In genomic region chr6:37275350-37275749, GRCh38 we compare ENCODE assay signal across 18 cellular contexts. TPM values are rescaled to one million over a fixed set of nuclear protein-coding genes. Genes with fewer than 3 reads are reported as not detected.
A peak's percentile ranks its signal among the peaks of the same experiment; 100 is the strongest.
DNase-seq lines count a peak whose midpoint lies in the region; ATAC-seq and TF ChIP-seq lines count a peak whose summit lies in the region.
"Had no signal": no experiment of that assay in that cellular context is flagged by ENCODE, and none has a peak within 500 bp of the region (broad histone marks: within the 10 kb centered on the region; RNA-seq: fewer than 3 reads in every experiment).

No MANE protein-coding gene starts in this region.

- TF ChIP-seq CTCF in natural killer cell (IDR thresholded peaks at IDR 0.05) (no peak), WTC11 (IDR thresholded peaks at IDR 0.05) (no peak)

- H3K27me3 Mint-ChIP-seq in natural killer cell treated with Interleukin-12 subunit alpha and Interleukin-12 subunit beta and Interleukin-15 and Interleukin-18, amount 100 ng/mL, for 72 hours: no peaks in the 10 kb centered on the region
- H3K27me3 Mint-ChIP-seq in natural killer cell (ENCODE audit: low read depth in 2 of 2) (no peaks in the 10 kb centered on the region), WTC11 (ENCODE audit: low read depth) (no peaks in the 10 kb centered on the region)
- no peaks in the 10 kb centered on the region for H3K27me3 Mint-ChIP-seq in naive thymus-derived CD8-positive, alpha-beta T cell

- ATAC-seq in natural killer cell treated with Interleukin-12 subunit alpha and Interleukin-12 subunit beta and Interleukin-15 and Interleukin-18, amount 100 ng/mL, for 72 hours: no peak
- no peak for ATAC-seq in natural killer cell
- ATAC-seq in WTC11: no peak
- ATAC-seq in naive thymus-derived CD8-positive, alpha-beta T cell: no peak
- ATAC-seq: CD8-positive, alpha-beta T cell had no signal

- H3K36me3 Mint-ChIP-seq in natural killer cell treated with Interleukin-12 subunit alpha and Interleukin-12 subunit beta and Interleukin-15 and Interleukin-18, amount 100 ng/mL, for 72 hours: peaks cover 16% of the 10 kb centered on the region
- H3K36me3 Mint-ChIP-seq in natural killer cell (no peaks in the 10 kb centered on the region), WTC11 (peaks cover 15% of the 10 kb centered on the region)
- H3K36me3 Mint-ChIP-seq in naive thymus-derived CD8-positive, alpha-beta T cell: peaks cover 0 to 36% (median 6%) of the 10 kb centered on the region in 3 donors

- peak overlapping the region; percentile 66 for H3K4me3 Mint-ChIP-seq in natural killer cell treated with Interleukin-12 subunit alpha and Interleukin-12 subunit beta and Interleukin-15 and Interleukin-18, amount 100 ng/mL, for 72 hours
- H3K4me3 Mint-ChIP-seq in natural killer cell: no peak overlapping the region
- H3K4me3 Mint-ChIP-seq in WTC11: no peak overlapping the region
- no peak overlapping the region for H3K4me3 Mint-ChIP-seq in naive thymus-derived CD8-positive, alpha-beta T cell
- H3K4me3 Mint-ChIP-seq: CD8-positive, alpha-beta T cell had no signal

- peaks cover 66 to 85% of the 10 kb centered on the region in 2 donors for H3K4me1 Mint-ChIP-seq in natural killer cell treated with Interleukin-12 subunit alpha and Interleukin-12 subunit beta and Interleukin-15 and Interleukin-18, amount 100 ng/mL, for 72 hours (ENCODE audit: low read depth in 2 of 2)
- H3K4me1 Mint-ChIP-seq in natural killer cell: peaks cover 42 to 45% of the 10 kb centered on the region in 2 donors
- H3K4me1 Mint-ChIP-seq in WTC11: 0 out of 2 replicates have a peak, but pooled peaks cover 14% of the 10 kb centered on the region
- peaks cover 21 to 61% (median 51%) of the 10 kb centered on the region in 4 donors for H3K4me1 Mint-ChIP-seq in naive thymus-derived CD8-positive, alpha-beta T cell

- POLR2A ChIA-PET in WTC11 (lab: Charles Lee): no interaction called here
- POLR2A ChIA-PET in naive thymus-derived CD8-positive, alpha-beta T cell (lab: Charles Lee): no interaction called here

- no peak for DNase-seq in natural killer cell treated with Interleukin-12 subunit alpha and Interleukin-12 subunit beta and Interleukin-15 and Interleukin-18, amount 100 ng/mL, for 72 hours (ENCODE audit: low spot score)
- DNase-seq in natural killer cell (no peak), WTC11 (ENCODE audit: low spot score) (no peak), cerebellar cortex (ENCODE audit: low spot score) (peak; percentile 7), OCI-M1 (lab: John Stamatoyannopoulos, UW) (no peak)
- DNase-seq in naive thymus-derived CD8-positive, alpha-beta T cell: no peak
- DNase-seq in activated T-cell treated with anti-CD3 and anti-CD28 coated beads, Interleukin-2, amount 50 U/mL, for 1 hour: no peak
- DNase-seq: CD8-positive, alpha-beta T cell; H7; IMR-90; NCI-H1105; NCI-H146; NCI-H2029 treated with DMSO at 0.1 percent for 48 hours; NCI-H226; NCI-H524; NCI-H774; NK-92 treated with Interleukin-12 subunit alpha and Interleukin-12 subunit beta, amount 100 ng/mL, for 24 hours; Peyer's patch had no signal

- intact Hi-C loops in natural killer cell (cut with micrococcal nuclease): no loop called here

- peaks cover 2% of the 10 kb centered on the region for H3K9me3 Mint-ChIP-seq in natural killer cell treated with Interleukin-12 subunit alpha and Interleukin-12 subunit beta and Interleukin-15 and Interleukin-18, amount 100 ng/mL, for 72 hours
- H3K9me3 Mint-ChIP-seq in natural killer cell (no peaks in the 10 kb centered on the region), WTC11 (no peaks in the 10 kb centered on the region)
- no peaks in the 10 kb centered on the region for H3K9me3 Mint-ChIP-seq in naive thymus-derived CD8-positive, alpha-beta T cell
- H3K9me3 Mint-ChIP-seq: CD8-positive, alpha-beta T cell had no signal

- CTCF ChIA-PET in WTC11 (lab: Charles Lee): no interaction called here

- H3K27ac Mint-ChIP-seq in natural killer cell treated with Interleukin-12 subunit alpha and Interleukin-12 subunit beta and Interleukin-15 and Interleukin-18, amount 100 ng/mL, for 72 hours: peak overlapping the region; percentile 81 to 89
- no peak overlapping the region for H3K27ac Mint-ChIP-seq in natural killer cell
- H3K27ac Mint-ChIP-seq in WTC11: 0 out of 2 replicates have a peak overlapping the region, but pooled peaks have one; percentile 28
- peak overlapping the region in 1 of 10 donors; percentile 59 for H3K27ac Mint-ChIP-seq in naive thymus-derived CD8-positive, alpha-beta T cell
- H3K27ac Mint-ChIP-seq: CD8-positive, alpha-beta T cell had no signal

TF ChIP-seq in WTC11, 78 proteins besides CTCF, POLR2A, EP300 and RAD21:
- TF ChIP-seq CDX4 (CRISPR knock-in tag; IDR thresholded peaks at IDR 0.05; ENCODE audit: borderline replicate concordance) (no peak), ATF3 (CRISPR knock-in tag; conservative IDR thresholded peaks at IDR 0.05) (no peak), ZNF121 (CRISPR knock-in tag; IDR thresholded peaks at IDR 0.05) (no peak), ZNF232 (CRISPR knock-in tag; IDR thresholded peaks at IDR 0.05) (no peak), ATF2 (CRISPR knock-in tag; IDR thresholded peaks at IDR 0.05; ENCODE audit: borderline replicate concordance, low read depth) (no peak), TEAD1 (CRISPR knock-in tag; IDR thresholded peaks at IDR 0.05) (no peak), NR1H2 (CRISPR knock-in tag; IDR thresholded peaks at IDR 0.05) (no peak), E2F1 (CRISPR knock-in tag; IDR thresholded peaks at IDR 0.05) (no peak), PRRX2 (CRISPR knock-in tag; IDR thresholded peaks at IDR 0.05) (no peak), STAT6 (CRISPR knock-in tag; conservative IDR thresholded peaks at IDR 0.05; ENCODE audit: low read depth) (no peak), NFE2L1 (CRISPR knock-in tag; IDR thresholded peaks at IDR 0.05) (no peak), CREM (CRISPR knock-in tag; IDR thresholded peaks at IDR 0.05) (no peak), ZNF671 (CRISPR knock-in tag; IDR thresholded peaks at IDR 0.05) (no peak)

RNA-seq across cellular contexts. Expression of gene TMEM217, which starts 17.4 kb away (rescaled TPM):
- total RNA-seq in natural killer cell treated with Interleukin-12 subunit alpha and Interleukin-12 subunit beta and Interleukin-15 and Interleukin-18, amount 100 ng/mL, for 72 hours: 10 to 100 TPM; 23.5 to 23.7 TPM
- total RNA-seq in natural killer cell (1 to 10 TPM in 1 of 3 donors, under 1 TPM in 2; 0.75 to 2.1 (median 0.75) TPM), WTC11 (2021) (0.55 to 0.99 TPM (median 0.61 TPM) in 3 replicates)
- total RNA-seq in naive thymus-derived CD8-positive, alpha-beta T cell: under 1 TPM; 0.42 to 0.96 TPM
- polyA plus RNA-seq in naive thymus-derived CD8-positive, alpha-beta T cell: under 1 TPM; 0.24 to 0.71 (median 0.54) TPM

RNA-seq across cellular contexts. Expression of gene TBC1D22B, which starts 17.8 kb away (rescaled TPM):
- 10 to 100 TPM; 27.3 to 37.8 TPM for total RNA-seq in natural killer cell treated with Interleukin-12 subunit alpha and Interleukin-12 subunit beta and Interleukin-15 and Interleukin-18, amount 100 ng/mL, for 72 hours
- total RNA-seq in natural killer cell: 10 to 100 TPM in 2 of 3 donors, 1 to 10 TPM in 1; 8.0 to 12.1 (median 12.0) TPM
- total RNA-seq in WTC11 (2021): 16.4 to 18.7 TPM (median 16.7 TPM) in 3 replicates
- 1 to 10 TPM; 9.4 to 9.5 TPM for total RNA-seq in naive thymus-derived CD8-positive, alpha-beta T cell
- polyA plus RNA-seq in naive thymus-derived CD8-positive, alpha-beta T cell: 1 to 10 TPM; 5.1 to 8.4 (median 5.4) TPM

Comparison
In these comparisons a context has a peak if more than half of its experiments do, and no peak if none do; other contexts are left out.
1. H3K27ac Mint-ChIP-seq: peak in natural killer cell treated with Interleukin-12 subunit alpha and Interleukin-12 subunit beta and Interleukin-15 and Interleukin-18, amount 100 ng/mL, for 72 hours (2 of 2) and WTC11 (single experiment); none in natural killer cell (0 of 2).
2. RNA of gene TMEM217, which starts 17.4 kb away (total RNA-seq): 23.5 to 23.7 TPM in natural killer cell treated with Interleukin-12 subunit alpha and Interleukin-12 subunit beta and Interleukin-15 and Interleukin-18, amount 100 ng/mL, for 72 hours; 0.42 to 0.96 TPM in naive thymus-derived CD8-positive, alpha-beta T cell, 0.75 to 2.1 TPM in natural killer cell and 0.55 to 0.99 TPM in WTC11; every median in the first group is over 4 times any median in the second.